In genomic region chr15:61598655-61599054, GRCh38 we compare ENCODE assay signal across 22 cellular contexts.
DNase-seq lines count a peak whose midpoint lies in the region; ATAC-seq lines count a peak whose summit lies in the region.
"Had no signal": no experiment of that assay in that cellular context is flagged by ENCODE, and none has a peak within 500 bp of the region (broad histone marks: within the 10 kb centered on the region; RNA-seq: fewer than 3 reads in every experiment).

No MANE protein-coding gene starts in this region.

- H3K4me3 ChIP-seq in iPS-20b (ENCODE audit: low read length): peak overlapping the region; percentile 9; the same call in 1 of the 2 replicates
- H3K4me3 ChIP-seq: A549, BLaER1, coronary artery, psoas muscle, SK-N-MC had no signal

- CTCF ChIA-PET in activated CD4-positive, alpha-beta T cell treated with anti-CD3 and anti-CD28 coated beads, Interleukin-2, amount 10 ng/mL, durations not matched to agents 7 days and 5 days (lab: Charles Lee): no interaction called here

- H3K4me3 Mint-ChIP-seq in activated CD4-positive, alpha-beta T cell treated with anti-CD3 and anti-CD28 coated beads, Interleukin-2, amount 10 ng/mL, durations not matched to agents 7 days and 5 days: no peak overlapping the region
- H3K4me3 Mint-ChIP-seq: T-helper 2 cell treated with Interferon-gamma antibody and Interleukin-4, amounts not matched to agents 5 μg/mL and 100 μg/mL, for 36 hours had no signal

- H3K27me3 Mint-ChIP-seq in activated CD4-positive, alpha-beta T cell treated with anti-CD3 and anti-CD28 coated beads, Interleukin-2, amount 10 ng/mL, durations not matched to agents 7 days and 5 days: peaks cover 2% of the 10 kb centered on the region

- DNase-seq in NCI-H1436 (lab: John Stamatoyannopoulos, UW): peak; percentile 19
- no peak for DNase-seq in NCI-H1436 treated with DMSO at 0.1 percent for 48 hours (lab: John Stamatoyannopoulos, UW)
- DNase-seq in NCI-H1105 (lab: John Stamatoyannopoulos, UW): peak; percentile 79
- DNase-seq in NCI-H774 (lab: John Stamatoyannopoulos, UW): peak; percentile 36
- DNase-seq in activated CD4-positive, alpha-beta T cell treated with anti-CD3 and anti-CD28 coated beads, Interleukin-2, amount 10 ng/mL, durations not matched to agents 7 days and 5 days: no peak
- no peak for DNase-seq in SW480 (ENCODE audit: low spot score)
- DNase-seq: activated CD4-positive, alpha-beta T cell treated with anti-CD3 and anti-CD28 coated beads, Interleukin-2, amount 50 U/mL, for 48 hours; activated gamma-delta T cell treated with Interleukin-2 at 50 U/mL for 16 hours; Caco-2; KG1; NCI-H446 treated with DMSO at 0.1 percent for 48 hours; psoas muscle; WERI-Rb-1 had no signal

- H3K36me3 Mint-ChIP-seq in activated CD4-positive, alpha-beta T cell treated with anti-CD3 and anti-CD28 coated beads, Interleukin-2, amount 10 ng/mL, durations not matched to agents 7 days and 5 days (ENCODE audit: low read depth): no peaks in the 10 kb centered on the region

- H3K9me3 Mint-ChIP-seq in activated CD4-positive, alpha-beta T cell treated with anti-CD3 and anti-CD28 coated beads, Interleukin-2, amount 10 ng/mL, durations not matched to agents 7 days and 5 days: no peaks in the 10 kb centered on the region
- H3K9me3 Mint-ChIP-seq: T-helper 2 cell treated with Interferon-gamma antibody and Interleukin-4, amounts not matched to agents 5 μg/mL and 100 μg/mL, for 36 hours had no signal

- no peaks in the 10 kb centered on the region for H3K27me3 ChIP-seq in iPS-20b (ENCODE audit: insufficient read depth, low read length)
- H3K27me3 ChIP-seq: BLaER1, neutrophil had no signal

- H3K9me3 ChIP-seq in iPS-20b (ENCODE audit: insufficient read depth, low read depth, low read length): no peaks in the 10 kb centered on the region
- H3K9me3 ChIP-seq: A549, BLaER1, Caco-2, neutrophil, psoas muscle had no signal

- no peak for ATAC-seq in GM19467 (IDR thresholded peaks at IDR 0.05; ENCODE audit: unreplicated experiment)
- ATAC-seq: A549, HCT116, psoas muscle had no signal

- H3K27ac Mint-ChIP-seq in activated CD4-positive, alpha-beta T cell treated with anti-CD3 and anti-CD28 coated beads, Interleukin-2, amount 10 ng/mL, durations not matched to agents 7 days and 5 days: no peak overlapping the region
- H3K27ac Mint-ChIP-seq: T-helper 2 cell treated with Interferon-gamma antibody and Interleukin-4, amounts not matched to agents 5 μg/mL and 100 μg/mL, for 36 hours had no signal

- H3K27ac ChIP-seq in iPS-20b (ENCODE audit: low read length): no peak overlapping the region
- H3K27ac ChIP-seq: A549, BLaER1, coronary artery, neutrophil, psoas muscle, SK-N-MC, WERI-Rb-1 had no signal

- H3K4me1 ChIP-seq in iPS-20b (ENCODE audit: insufficient read depth, low read length): peaks cover 2% of the 10 kb centered on the region; the same call in 1 of the 2 replicates
- H3K4me1 ChIP-seq: A549, Caco-2, psoas muscle had no signal

- POLR2A ChIA-PET in activated CD4-positive, alpha-beta T cell treated with anti-CD3 and anti-CD28 coated beads, Interleukin-2, amount 10 ng/mL, durations not matched to agents 7 days and 5 days (lab: Charles Lee): no interaction called here

- H3K9ac ChIP-seq in iPS-20b (ENCODE audit: low read depth, low read length): no peak overlapping the region
- H3K9ac ChIP-seq: BLaER1 had no signal

- H3K36me3 ChIP-seq in iPS-20b (ENCODE audit: insufficient read depth, low read depth, low read length): no peaks in the 10 kb centered on the region
- H3K36me3 ChIP-seq: BLaER1, neutrophil, WERI-Rb-1 had no signal

- no peaks in the 10 kb centered on the region for H3K4me1 Mint-ChIP-seq in activated CD4-positive, alpha-beta T cell treated with anti-CD3 and anti-CD28 coated beads, Interleukin-2, amount 10 ng/mL, durations not matched to agents 7 days and 5 days

Comparison
In these comparisons a context has a peak if more than half of its experiments do, and no peak if none do; other contexts are left out.
1. DNase-seq: peak in NCI-H1436 (single experiment), NCI-H1105 (single experiment) and NCI-H774 (single experiment); none in NCI-H1436 treated with DMSO at 0.1 percent for 48 hours (single experiment), activated CD4-positive, alpha-beta T cell treated with anti-CD3 and anti-CD28 coated beads, Interleukin-2, amount 10 ng/mL, durations not matched to agents 7 days and 5 days (single experiment) and SW480 (single experiment).